Comparison of ENCODE assay signal across 14 cellular contexts in genomic region chr1:208235356-208235982, GRCh38. TPM values are rescaled to one million over a fixed set of nuclear protein-coding genes. Genes with fewer than 3 reads are reported as not detected.
DNase-seq lines count a peak whose midpoint lies in the region; ATAC-seq and TF ChIP-seq lines count a peak whose summit lies in the region.
"Had no signal": no experiment of that assay in that cellular context is flagged by ENCODE, and none has a peak within 500 bp of the region (broad histone marks: within the 10 kb centered on the region; RNA-seq: fewer than 3 reads in every experiment).

No MANE protein-coding gene starts in this region.

- H3K4me1 ChIP-seq in colonic mucosa, result peaks cover 47% of the 10 kb centered on the region
- H3K4me1 ChIP-seq in mucosa of stomach (ENCODE audit: control insufficient read depth, insufficient read depth, low read length), result peaks cover 91% of the 10 kb centered on the region
- peaks cover 17% of the 10 kb centered on the region for H3K4me1 ChIP-seq in thymus (ENCODE audit: control insufficient read depth, insufficient read depth, low read length)
- H3K4me1 ChIP-seq: parathyroid adenoma had no signal

- H3K9me3 ChIP-seq in colonic mucosa (no peaks in the 10 kb centered on the region), mucosa of stomach (ENCODE audit: control insufficient read depth, low read length) (no peaks in the 10 kb centered on the region), thymus (ENCODE audit: control insufficient read depth) (no peaks in the 10 kb centered on the region)
- H3K9me3 ChIP-seq: A549 had no signal

- TF ChIP-seq CTCF in colonic mucosa (IDR thresholded peaks at IDR 0.05), result no peak

- intact Hi-C loops in colonic mucosa (cut with DNase I), result loop anchor here (5.0 to 10.0 kb wide), 2 partner anchors 33 to 51 kb away; no protein-coding TSS in a partner anchor

- peak overlapping the region; percentile 21 for H3K27ac Mint-ChIP-seq in T-helper 1 cell treated with Interleukin-12 subunit alpha and Interleukin-12 subunit beta and Interleukin-4 antibody, amounts not matched to agents 30 μg/mL and 1 μg/mL, for 36 hours
- H3K27ac Mint-ChIP-seq in stimulated activated effector memory CD8-positive, alpha-beta T cell treated with anti-CD3 and anti-CD28 coated beads, Interleukin-12 subunit alpha, Interleukin-12 subunit beta, amount 100 ng/mL, for 72 hours, result no peak overlapping the region
- H3K27ac Mint-ChIP-seq: activated CD4-positive, alpha-beta memory T cell treated with anti-CD3 and anti-CD28 coated beads, Interleukin-2, amount 10 ng/mL, durations not matched to agents 7 days and 5 days had no signal

- no peaks in the 10 kb centered on the region for H3K9me3 Mint-ChIP-seq in T-helper 1 cell treated with Interleukin-12 subunit alpha and Interleukin-12 subunit beta and Interleukin-4 antibody, amounts not matched to agents 30 μg/mL and 1 μg/mL, for 36 hours
- no peaks in the 10 kb centered on the region for H3K9me3 Mint-ChIP-seq in stimulated activated effector memory CD8-positive, alpha-beta T cell treated with anti-CD3 and anti-CD28 coated beads, Interleukin-12 subunit alpha, Interleukin-12 subunit beta, amount 100 ng/mL, for 72 hours
- H3K9me3 Mint-ChIP-seq: activated CD4-positive, alpha-beta memory T cell treated with anti-CD3 and anti-CD28 coated beads, Interleukin-2, amount 10 ng/mL, durations not matched to agents 7 days and 5 days; activated naive CD4-positive, alpha-beta T cell treated with anti-CD3 and anti-CD28 coated beads, Interleukin-2, amount 50 U/mL, for 72 hours had no signal

- H3K4me3 ChIP-seq in colonic mucosa (no peak overlapping the region), mucosa of stomach (ENCODE audit: low read length) (no peak overlapping the region), thymus (ENCODE audit: low read length) (no peak overlapping the region)
- H3K4me3 ChIP-seq: A549 had no signal

- H3K4me3 Mint-ChIP-seq in T-helper 1 cell treated with Interleukin-12 subunit alpha and Interleukin-12 subunit beta and Interleukin-4 antibody, amounts not matched to agents 30 μg/mL and 1 μg/mL, for 36 hours, result no peak overlapping the region
- H3K4me3 Mint-ChIP-seq in stimulated activated effector memory CD8-positive, alpha-beta T cell treated with anti-CD3 and anti-CD28 coated beads, Interleukin-12 subunit alpha, Interleukin-12 subunit beta, amount 100 ng/mL, for 72 hours, result no peak overlapping the region
- H3K4me3 Mint-ChIP-seq: activated CD4-positive, alpha-beta memory T cell treated with anti-CD3 and anti-CD28 coated beads, Interleukin-2, amount 10 ng/mL, durations not matched to agents 7 days and 5 days had no signal

- DNase-seq in T-helper 1 cell, result no peak
- DNase-seq in colonic mucosa, result no peak
- DNase-seq in stimulated activated effector memory CD8-positive, alpha-beta T cell treated with anti-CD3 and anti-CD28 coated beads, Interleukin-12 subunit alpha, Interleukin-12 subunit beta, amount 100 ng/mL, for 72 hours (ENCODE audit: low spot score in 2 of 2), result no peak
- no peak for DNase-seq in NCI-H1417 (lab: John Stamatoyannopoulos, UW)
- no peak for DNase-seq in mucosa of gallbladder (ENCODE audit: low spot score)
- DNase-seq: activated CD4-positive, alpha-beta memory T cell treated with anti-CD3 and anti-CD28 coated beads, Interleukin-2, amount 10 ng/mL, durations not matched to agents 7 days and 5 days; effector CD8-positive, alpha-beta T cell; NCI-H1694 had no signal

- ATAC-seq in stimulated activated effector memory CD8-positive, alpha-beta T cell treated with anti-CD3 and anti-CD28 coated beads, Interleukin-12 subunit alpha, Interleukin-12 subunit beta, amount 100 ng/mL, for 72 hours, result no peak
- ATAC-seq: A549 had no signal

- no peaks in the 10 kb centered on the region for H3K36me3 ChIP-seq in colonic mucosa
- H3K36me3 ChIP-seq in mucosa of stomach (ENCODE audit: control insufficient read depth, insufficient read depth, low read length), result no peaks in the 10 kb centered on the region
- H3K36me3 ChIP-seq in thymus (ENCODE audit: control insufficient read depth, insufficient read depth), result no peaks in the 10 kb centered on the region

- H3K9ac ChIP-seq in colonic mucosa (ENCODE audit: low read depth in 2 of 2, low read length in 2 of 2), result peak overlapping the region in 1 of 2 donors; percentile 64
- H3K9ac ChIP-seq in mucosa of stomach (ENCODE audit: low read length), result peak overlapping the region; percentile 46
- H3K9ac ChIP-seq: parathyroid adenoma had no signal

- H3K4me1 Mint-ChIP-seq in T-helper 1 cell treated with Interleukin-12 subunit alpha and Interleukin-12 subunit beta and Interleukin-4 antibody, amounts not matched to agents 30 μg/mL and 1 μg/mL, for 36 hours (ENCODE audit: low read depth), result peaks cover 8% of the 10 kb centered on the region
- peaks cover 11% of the 10 kb centered on the region for H3K4me1 Mint-ChIP-seq in stimulated activated effector memory CD8-positive, alpha-beta T cell treated with anti-CD3 and anti-CD28 coated beads, Interleukin-12 subunit alpha, Interleukin-12 subunit beta, amount 100 ng/mL, for 72 hours

- H3K36me3 Mint-ChIP-seq in T-helper 1 cell treated with Interleukin-12 subunit alpha and Interleukin-12 subunit beta and Interleukin-4 antibody, amounts not matched to agents 30 μg/mL and 1 μg/mL, for 36 hours (ENCODE audit: low read depth), result no peaks in the 10 kb centered on the region
- no peaks in the 10 kb centered on the region for H3K36me3 Mint-ChIP-seq in stimulated activated effector memory CD8-positive, alpha-beta T cell treated with anti-CD3 and anti-CD28 coated beads, Interleukin-12 subunit alpha, Interleukin-12 subunit beta, amount 100 ng/mL, for 72 hours
- H3K36me3 Mint-ChIP-seq: activated naive CD4-positive, alpha-beta T cell treated with anti-CD3 and anti-CD28 coated beads, Interleukin-2, amount 50 U/mL, for 72 hours had no signal

- peak overlapping the region; percentile 78 for H3K27ac ChIP-seq in colonic mucosa
- H3K27ac ChIP-seq in thymus (ENCODE audit: low read depth), result peak overlapping the region; percentile 31
- H3K27ac ChIP-seq: A549, parathyroid adenoma had no signal

- 80% methylated on average over 9 of the region's 9 CpGs for WGBS in thymus

- H3K27me3 Mint-ChIP-seq in T-helper 1 cell treated with Interleukin-12 subunit alpha and Interleukin-12 subunit beta and Interleukin-4 antibody, amounts not matched to agents 30 μg/mL and 1 μg/mL, for 36 hours (ENCODE audit: low read depth), result peaks cover 61% of the 10 kb centered on the region

- H3K27me3 ChIP-seq in colonic mucosa (no peaks in the 10 kb centered on the region), mucosa of stomach (ENCODE audit: control insufficient read depth, insufficient read depth, low read length) (no peaks in the 10 kb centered on the region), thymus (ENCODE audit: control insufficient read depth, insufficient read depth) (peaks cover 6% of the 10 kb centered on the region)

RNA-seq across cellular contexts. Expression of gene PLXNA2, which starts 8.7 kb away (rescaled TPM):
- 10 to 100 TPM; 46.1 to 81.6 TPM for total RNA-seq in colonic mucosa
- 5.6 TPM for polyA plus RNA-seq in thymus
- 37.4 TPM for total RNA-seq in mucosa of gallbladder
